Comparison of ENCODE assay signal across 1 cellular context in genomic region chr4:48909697-48910096, GRCh38.
TF ChIP-seq lines count a peak whose summit lies in the region.

No MANE protein-coding gene starts in this region.

TF ChIP-seq in H1, 55 proteins besides CTCF, POLR2A, EP300 and RAD21 (continued from another document):
- TF ChIP-seq, protein P1, sequence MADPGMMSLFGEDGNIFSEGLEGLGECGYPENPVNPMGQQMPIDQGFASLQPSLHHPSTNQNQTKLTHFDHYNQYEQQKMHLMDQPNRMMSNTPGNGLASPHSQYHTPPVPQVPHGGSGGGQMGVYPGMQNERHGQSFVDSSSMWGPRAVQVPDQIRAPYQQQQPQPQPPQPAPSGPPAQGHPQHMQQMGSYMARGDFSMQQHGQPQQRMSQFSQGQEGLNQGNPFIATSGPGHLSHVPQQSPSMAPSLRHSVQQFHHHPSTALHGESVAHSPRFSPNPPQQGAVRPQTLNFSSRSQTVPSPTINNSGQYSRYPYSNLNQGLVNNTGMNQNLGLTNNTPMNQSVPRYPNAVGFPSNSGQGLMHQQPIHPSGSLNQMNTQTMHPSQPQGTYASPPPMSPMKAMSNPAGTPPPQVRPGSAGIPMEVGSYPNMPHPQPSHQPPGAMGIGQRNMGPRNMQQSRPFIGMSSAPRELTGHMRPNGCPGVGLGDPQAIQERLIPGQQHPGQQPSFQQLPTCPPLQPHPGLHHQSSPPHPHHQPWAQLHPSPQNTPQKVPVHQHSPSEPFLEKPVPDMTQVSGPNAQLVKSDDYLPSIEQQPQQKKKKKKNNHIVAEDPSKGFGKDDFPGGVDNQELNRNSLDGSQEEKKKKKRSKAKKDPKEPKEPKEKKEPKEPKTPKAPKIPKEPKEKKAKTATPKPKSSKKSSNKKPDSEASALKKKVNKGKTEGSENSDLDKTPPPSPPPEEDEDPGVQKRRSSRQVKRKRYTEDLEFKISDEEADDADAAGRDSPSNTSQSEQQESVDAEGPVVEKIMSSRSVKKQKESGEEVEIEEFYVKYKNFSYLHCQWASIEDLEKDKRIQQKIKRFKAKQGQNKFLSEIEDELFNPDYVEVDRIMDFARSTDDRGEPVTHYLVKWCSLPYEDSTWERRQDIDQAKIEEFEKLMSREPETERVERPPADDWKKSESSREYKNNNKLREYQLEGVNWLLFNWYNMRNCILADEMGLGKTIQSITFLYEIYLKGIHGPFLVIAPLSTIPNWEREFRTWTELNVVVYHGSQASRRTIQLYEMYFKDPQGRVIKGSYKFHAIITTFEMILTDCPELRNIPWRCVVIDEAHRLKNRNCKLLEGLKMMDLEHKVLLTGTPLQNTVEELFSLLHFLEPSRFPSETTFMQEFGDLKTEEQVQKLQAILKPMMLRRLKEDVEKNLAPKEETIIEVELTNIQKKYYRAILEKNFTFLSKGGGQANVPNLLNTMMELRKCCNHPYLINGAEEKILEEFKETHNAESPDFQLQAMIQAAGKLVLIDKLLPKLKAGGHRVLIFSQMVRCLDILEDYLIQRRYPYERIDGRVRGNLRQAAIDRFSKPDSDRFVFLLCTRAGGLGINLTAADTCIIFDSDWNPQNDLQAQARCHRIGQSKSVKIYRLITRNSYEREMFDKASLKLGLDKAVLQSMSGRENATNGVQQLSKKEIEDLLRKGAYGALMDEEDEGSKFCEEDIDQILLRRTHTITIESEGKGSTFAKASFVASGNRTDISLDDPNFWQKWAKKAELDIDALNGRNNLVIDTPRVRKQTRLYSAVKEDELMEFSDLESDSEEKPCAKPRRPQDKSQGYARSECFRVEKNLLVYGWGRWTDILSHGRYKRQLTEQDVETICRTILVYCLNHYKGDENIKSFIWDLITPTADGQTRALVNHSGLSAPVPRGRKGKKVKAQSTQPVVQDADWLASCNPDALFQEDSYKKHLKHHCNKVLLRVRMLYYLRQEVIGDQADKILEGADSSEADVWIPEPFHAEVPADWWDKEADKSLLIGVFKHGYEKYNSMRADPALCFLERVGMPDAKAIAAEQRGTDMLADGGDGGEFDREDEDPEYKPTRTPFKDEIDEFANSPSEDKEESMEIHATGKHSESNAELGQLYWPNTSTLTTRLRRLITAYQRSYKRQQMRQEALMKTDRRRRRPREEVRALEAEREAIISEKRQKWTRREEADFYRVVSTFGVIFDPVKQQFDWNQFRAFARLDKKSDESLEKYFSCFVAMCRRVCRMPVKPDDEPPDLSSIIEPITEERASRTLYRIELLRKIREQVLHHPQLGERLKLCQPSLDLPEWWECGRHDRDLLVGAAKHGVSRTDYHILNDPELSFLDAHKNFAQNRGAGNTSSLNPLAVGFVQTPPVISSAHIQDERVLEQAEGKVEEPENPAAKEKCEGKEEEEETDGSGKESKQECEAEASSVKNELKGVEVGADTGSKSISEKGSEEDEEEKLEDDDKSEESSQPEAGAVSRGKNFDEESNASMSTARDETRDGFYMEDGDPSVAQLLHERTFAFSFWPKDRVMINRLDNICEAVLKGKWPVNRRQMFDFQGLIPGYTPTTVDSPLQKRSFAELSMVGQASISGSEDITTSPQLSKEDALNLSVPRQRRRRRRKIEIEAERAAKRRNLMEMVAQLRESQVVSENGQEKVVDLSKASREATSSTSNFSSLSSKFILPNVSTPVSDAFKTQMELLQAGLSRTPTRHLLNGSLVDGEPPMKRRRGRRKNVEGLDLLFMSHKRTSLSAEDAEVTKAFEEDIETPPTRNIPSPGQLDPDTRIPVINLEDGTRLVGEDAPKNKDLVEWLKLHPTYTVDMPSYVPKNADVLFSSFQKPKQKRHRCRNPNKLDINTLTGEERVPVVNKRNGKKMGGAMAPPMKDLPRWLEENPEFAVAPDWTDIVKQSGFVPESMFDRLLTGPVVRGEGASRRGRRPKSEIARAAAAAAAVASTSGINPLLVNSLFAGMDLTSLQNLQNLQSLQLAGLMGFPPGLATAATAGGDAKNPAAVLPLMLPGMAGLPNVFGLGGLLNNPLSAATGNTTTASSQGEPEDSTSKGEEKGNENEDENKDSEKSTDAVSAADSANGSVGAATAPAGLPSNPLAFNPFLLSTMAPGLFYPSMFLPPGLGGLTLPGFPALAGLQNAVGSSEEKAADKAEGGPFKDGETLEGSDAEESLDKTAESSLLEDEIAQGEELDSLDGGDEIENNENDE (IDR thresholded peaks at IDR 0.05; ENCODE audit: insufficient replicate concordance, low read length) = no peak
- TF ChIP-seq CBX5 (IDR thresholded peaks at IDR 0.05; ENCODE audit: low read depth, low read length) (no peak), USF2 (IDR thresholded peaks at IDR 0.05; ENCODE audit: low read length) (no peak), TBP (IDR thresholded peaks at IDR 0.05; ENCODE audit: low read depth, low read length) (no peak), HDAC6 (IDR thresholded peaks at IDR 0.05; ENCODE audit: low read depth, low read length) (no peak), SIN3A (conservative IDR thresholded peaks at IDR 0.05 in 1 of 2, IDR thresholded peaks at IDR 0.05 in 1 of 2; ENCODE audit: low read depth in 1 of 2, low read length in 2 of 2) (no peak), EZH2 (IDR thresholded peaks at IDR 0.05; ENCODE audit: low read depth, low read length, severe bottlenecking) (no peak), SIX5 (IDR thresholded peaks at IDR 0.05; ENCODE audit: low read depth, low read length) (no peak), JUND (IDR thresholded peaks at IDR 0.05; ENCODE audit: low read length) (no peak), CHD2 (IDR thresholded peaks at IDR 0.05; ENCODE audit: low read length) (no peak)
